ENCODE assay signal across 26 cellular contexts in the genomic region with DNA sequence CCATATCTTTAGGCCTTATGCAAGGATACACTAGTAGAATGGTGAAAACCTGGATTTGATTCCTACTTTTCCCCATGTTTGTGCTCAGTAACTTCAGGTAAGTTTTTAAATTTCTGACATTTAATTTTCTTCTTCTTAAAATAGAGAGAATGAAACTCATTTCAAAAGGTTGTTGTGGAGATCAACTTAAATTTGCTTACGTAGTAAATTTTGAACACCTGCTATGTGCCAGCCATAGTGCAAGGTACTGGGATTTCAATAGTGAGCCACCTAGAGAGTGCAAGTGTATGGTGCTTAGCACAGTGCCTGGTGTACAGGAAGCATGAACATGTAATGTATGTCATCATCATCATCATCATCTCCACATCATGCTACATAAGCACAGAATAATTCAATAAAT.
"Had no signal": no experiment of that assay in that cellular context is flagged by ENCODE, and none has a peak within 500 bp of the region (broad histone marks: within the 10 kb centered on the region; RNA-seq: fewer than 3 reads in every experiment).

No MANE protein-coding gene starts in this region.

- H3K27ac Mint-ChIP-seq: dendritic cell treated with granulocyte-macrophage colony-stimulating factor and Interleukin-4, amounts not matched to agents 40 ng/mL and 50 ng/mL, for 4 days; endodermal cell; natural killer cell treated with Interleukin-12 subunit alpha and Interleukin-12 subunit beta and Interleukin-15 and Interleukin-18, amount 100 ng/mL, for 72 hours; progenitor cell of endocrine pancreas; stimulated activated effector memory CD8-positive, alpha-beta T cell treated with anti-CD3 and anti-CD28 coated beads, Interleukin-12 subunit alpha, Interleukin-12 subunit beta, amount 100 ng/mL, for 72 hours; type B pancreatic cell had no signal

- H3K36me3 ChIP-seq: colonic mucosa, gastrocnemius medialis, right atrium auricular region, sigmoid colon, stomach, tibial artery, uterus had no signal

- H3K27me3 ChIP-seq: colonic mucosa, gastrocnemius medialis, right atrium auricular region, sigmoid colon, stomach, testis, tibial artery, uterus had no signal

- H3K4me3 Mint-ChIP-seq: dendritic cell treated with granulocyte-macrophage colony-stimulating factor and Interleukin-4, amounts not matched to agents 40 ng/mL and 50 ng/mL, for 4 days; endodermal cell; natural killer cell treated with Interleukin-12 subunit alpha and Interleukin-12 subunit beta and Interleukin-15 and Interleukin-18, amount 100 ng/mL, for 72 hours; neural crest cell; stimulated activated effector memory CD8-positive, alpha-beta T cell treated with anti-CD3 and anti-CD28 coated beads, Interleukin-12 subunit alpha, Interleukin-12 subunit beta, amount 100 ng/mL, for 72 hours; type B pancreatic cell had no signal

- DNase-seq: colonic mucosa; effector CD8-positive, alpha-beta T cell; endodermal cell; foreskin fibroblast; gastrocnemius medialis; head of caudate nucleus; mammary epithelial cell; mesendoderm; midbrain; sigmoid colon; stimulated activated CD4-positive, alpha-beta T cell treated with anti-CD3 and anti-CD28 coated beads, Interleukin-2, amount 100 ng/mL, for 24 hours; stimulated activated CD4-positive, alpha-beta T cell treated with anti-CD3 and anti-CD28 coated beads, Interleukin-4, amount 100 ng/mL, for 24 hours; stimulated activated naive CD4-positive, alpha-beta T cell treated with Interleukin-2 at 50 U/mL for 16 hours; stomach; substantia nigra; testis; tibial artery; uterus had no signal

- H3K9ac ChIP-seq: parathyroid adenoma had no signal

- H3K4me1 Mint-ChIP-seq: endodermal cell; stimulated activated effector memory CD8-positive, alpha-beta T cell treated with anti-CD3 and anti-CD28 coated beads, Interleukin-12 subunit alpha, Interleukin-12 subunit beta, amount 100 ng/mL, for 72 hours had no signal

- H3K9me3 ChIP-seq: colonic mucosa, gastrocnemius medialis, right atrium auricular region, sigmoid colon, stomach, testis, uterus had no signal

- H3K9me3 Mint-ChIP-seq: dendritic cell treated with granulocyte-macrophage colony-stimulating factor and Interleukin-4, amounts not matched to agents 40 ng/mL and 50 ng/mL, for 4 days; endodermal cell; neural crest cell; stimulated activated effector memory CD8-positive, alpha-beta T cell treated with anti-CD3 and anti-CD28 coated beads, Interleukin-12 subunit alpha, Interleukin-12 subunit beta, amount 100 ng/mL, for 72 hours; type B pancreatic cell had no signal

- H3K4me3 ChIP-seq: colonic mucosa, gastrocnemius medialis, right atrium auricular region, sigmoid colon, stomach, testis, tibial artery, uterus had no signal

- H3K27me3 Mint-ChIP-seq: type B pancreatic cell had no signal

- H3K27ac ChIP-seq: colonic mucosa, parathyroid adenoma, right atrium auricular region, testis, tibial artery, uterus had no signal

- H3K4me1 ChIP-seq: colonic mucosa had no signal

- ATAC-seq: natural killer cell treated with Interleukin-12 subunit alpha and Interleukin-12 subunit beta and Interleukin-15 and Interleukin-18, amount 100 ng/mL, for 72 hours; stimulated activated effector memory CD8-positive, alpha-beta T cell treated with anti-CD3 and anti-CD28 coated beads, Interleukin-12 subunit alpha, Interleukin-12 subunit beta, amount 100 ng/mL, for 72 hours had no signal

- H3K36me3 Mint-ChIP-seq: natural killer cell treated with Interleukin-12 subunit alpha and Interleukin-12 subunit beta and Interleukin-15 and Interleukin-18, amount 100 ng/mL, for 72 hours; stimulated activated effector memory CD8-positive, alpha-beta T cell treated with anti-CD3 and anti-CD28 coated beads, Interleukin-12 subunit alpha, Interleukin-12 subunit beta, amount 100 ng/mL, for 72 hours; type B pancreatic cell had no signal
